8 cellular contexts compared by ENCODE assay signal in the genomic region with DNA sequence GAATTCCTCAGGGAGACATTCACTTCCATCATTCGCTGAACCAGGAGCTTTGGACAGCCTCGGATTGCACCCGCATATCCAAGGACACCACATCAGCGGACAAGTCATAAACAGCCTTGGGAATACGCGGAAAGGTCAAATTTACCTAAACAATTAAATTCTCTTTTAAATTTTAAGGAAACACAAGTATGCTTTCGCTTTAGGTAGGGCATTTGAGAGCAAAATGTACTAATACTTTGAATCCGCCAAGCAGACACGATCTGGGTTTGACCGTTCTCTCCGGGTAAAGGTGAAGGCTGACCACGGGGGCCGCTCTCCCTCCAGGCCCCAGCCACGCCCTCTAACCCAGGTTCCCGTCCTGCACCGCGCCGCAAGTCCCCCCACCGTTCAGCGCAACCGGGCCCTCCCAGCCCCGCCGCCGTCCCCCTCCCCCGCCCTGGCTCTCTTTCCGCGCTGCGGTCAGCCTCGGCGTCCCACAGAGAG.
DNase-seq lines count a peak whose midpoint lies in the region; ATAC-seq and TF ChIP-seq lines count a peak whose summit lies in the region.

No MANE protein-coding gene starts in this region.

- H3K36me3 ChIP-seq in brain microvascular endothelial cell (replicated peaks) = no peaks in the 10 kb centered on the region
- no peaks in the 10 kb centered on the region for H3K36me3 ChIP-seq in iPS-18a (ENCODE audit: control insufficient read depth, low read depth, low read length)

- H3K9me3 ChIP-seq in iPS-18a (ENCODE audit: control insufficient read depth, low read depth, low read length) = no peaks in the 10 kb centered on the region

- peak overlapping the region; percentile 98 for H3K4me3 ChIP-seq in brain microvascular endothelial cell (ENCODE audit: low read depth, low read length)
- H3K4me3 ChIP-seq in iPS-18a (ENCODE audit: low read length) = peak overlapping the region; percentile 89
- peak overlapping the region; percentile 73 for H3K4me3 ChIP-seq in skeletal muscle cell (ENCODE audit: low read depth, low read length)

- peak; percentile 61 to 67 for DNase-seq in NCI-H2081 (lab: John Stamatoyannopoulos, UW)
- no peak for DNase-seq in NCI-H2081 treated with DMSO at 0.1 percent for 48 hours (lab: John Stamatoyannopoulos, UW)
- DNase-seq in NCI-H1092 treated with DMSO at 0.1 percent for 48 hours (lab: John Stamatoyannopoulos, UW) = peak; percentile 83
- peak; percentile 41 to 81 (median 56) for DNase-seq in T-helper 1 cell
- DNase-seq in brain microvascular endothelial cell = peak; percentile 45
- DNase-seq in skeletal muscle cell (ENCODE audit: low read depth) = peak; percentile 49

- H3K9ac ChIP-seq in iPS-18a (ENCODE audit: low read length) = peak overlapping the region; percentile 67

- H3K27ac ChIP-seq in brain microvascular endothelial cell (peak overlapping the region; percentile 77), iPS-18a (ENCODE audit: low read length) (peak overlapping the region; percentile 51)

- TF ChIP-seq CTCF in brain microvascular endothelial cell (IDR thresholded peaks at IDR 0.05; ENCODE audit: low read depth, low read length, missing control alignments) = no peak

- in situ Hi-C loops in brain microvascular endothelial cell (cut with HindIII; ENCODE audit: low pct_ligation_motif_present, low sequenced_read_pairs) = no loop called here

- H3K27me3 ChIP-seq in brain microvascular endothelial cell (replicated peaks) (no peaks in the 10 kb centered on the region), iPS-18a (ENCODE audit: control insufficient read depth, insufficient read depth, low read length) (no peaks in the 10 kb centered on the region)

- peaks cover 22% of the 10 kb centered on the region for H3K4me1 ChIP-seq in iPS-18a (ENCODE audit: control insufficient read depth, low read depth, low read length)

- peak; percentile 69 for ATAC-seq in HG02678 (IDR thresholded peaks at IDR 0.05; ENCODE audit: unreplicated experiment)
